In genomic region chr4:38957947-38958346, GRCh38 we compare ENCODE assay signal across 18 cellular contexts.
DNase-seq lines count a peak whose midpoint lies in the region; ATAC-seq and TF ChIP-seq lines count a peak whose summit lies in the region.
"Had no signal": no experiment of that assay in that cellular context is flagged by ENCODE, and none has a peak within 500 bp of the region (broad histone marks: within the 10 kb centered on the region; RNA-seq: fewer than 3 reads in every experiment).

No MANE protein-coding gene starts in this region.

- POLR2A ChIA-PET in activated CD4-positive, alpha-beta T cell treated with anti-CD3 and anti-CD28 coated beads for 36 hours (lab: Charles Lee), result interaction anchor here (0.8 to 1.2 kb wide), 3 partner anchors 9 to 28 kb away, joined by 3 to 4 read pairs (median 4); no protein-coding TSS in a partner anchor

- no peaks in the 10 kb centered on the region for H3K27me3 ChIP-seq in hepatocyte
- H3K27me3 ChIP-seq: BLaER1 had no signal

- H3K36me3 Mint-ChIP-seq in activated CD4-positive, alpha-beta T cell treated with anti-CD3 and anti-CD28 coated beads for 36 hours (ENCODE audit: low read depth), result peaks cover 5% of the 10 kb centered on the region
- H3K36me3 Mint-ChIP-seq in activated naive CD4-positive, alpha-beta T cell treated with anti-CD3 and anti-CD28 coated beads, Interleukin-2, amount 50 U/mL, for 72 hours, result peaks cover 7 to 31% of the 10 kb centered on the region in 2 donors
- H3K36me3 Mint-ChIP-seq in T-helper 2 cell treated with Interferon-gamma antibody and Interleukin-4, amounts not matched to agents 5 μg/mL and 100 μg/mL, for 36 hours (ENCODE audit: low read depth), result peaks cover 20% of the 10 kb centered on the region

- no peaks in the 10 kb centered on the region for H3K9me3 ChIP-seq in hepatocyte (ENCODE audit: low read depth)

- intact Hi-C loops in activated CD4-positive, alpha-beta T cell treated with anti-CD3 and anti-CD28 coated beads for 36 hours (cut with DNase I, micrococcal nuclease), result loop anchor here (1.0 to 10.0 kb wide), 7 partner anchors 19 to 793 kb away; partner anchors contain the start of gene TMEM156 (in 2 of the 2)

- peak; percentile 85 for ATAC-seq in activated CD4-positive, alpha-beta T cell treated with anti-CD3 and anti-CD28 coated beads for 36 hours
- peak; percentile 78 to 80 for ATAC-seq in activated naive CD4-positive, alpha-beta T cell treated with anti-CD3 and anti-CD28 coated beads, Interleukin-2, amount 50 U/mL, for 72 hours
- no peak for ATAC-seq in GM21619 (IDR thresholded peaks at IDR 0.05; ENCODE audit: unreplicated experiment)
- ATAC-seq: K562 had no signal

- peaks cover 14% of the 10 kb centered on the region for H3K9me3 Mint-ChIP-seq in activated CD4-positive, alpha-beta T cell treated with anti-CD3 and anti-CD28 coated beads for 36 hours (ENCODE audit: low read depth)
- peaks cover 20 to 23% of the 10 kb centered on the region in 2 donors for H3K9me3 Mint-ChIP-seq in activated naive CD4-positive, alpha-beta T cell treated with anti-CD3 and anti-CD28 coated beads, Interleukin-2, amount 50 U/mL, for 72 hours
- H3K9me3 Mint-ChIP-seq in T-helper 2 cell treated with Interferon-gamma antibody and Interleukin-4, amounts not matched to agents 5 μg/mL and 100 μg/mL, for 36 hours, result peaks cover 32% of the 10 kb centered on the region
- H3K9me3 Mint-ChIP-seq: HFFc6 had no signal

- H3K4me2 ChIP-seq in hepatocyte, result no peak overlapping the region
- H3K4me2 ChIP-seq: BLaER1 had no signal

- H2AFZ ChIP-seq in hepatocyte, result no peak overlapping the region

- TF ChIP-seq CTCF in hepatocyte (IDR thresholded peaks at IDR 0.05; ENCODE audit: poor library complexity), result no peak

- no peaks in the 10 kb centered on the region for H3K9me2 ChIP-seq in hepatocyte (replicated peaks; ENCODE audit: insufficient read depth)

- H3K36me3 ChIP-seq in hepatocyte (replicated peaks; ENCODE audit: insufficient read depth, low read depth), result no peaks in the 10 kb centered on the region
- H3K36me3 ChIP-seq: BLaER1 had no signal

- H3K4me3 Mint-ChIP-seq in activated CD4-positive, alpha-beta T cell treated with anti-CD3 and anti-CD28 coated beads for 36 hours, result peak overlapping the region; percentile 16
- peak overlapping the region; percentile 48 for H3K4me3 Mint-ChIP-seq in T-helper 2 cell treated with Interferon-gamma antibody and Interleukin-4, amounts not matched to agents 5 μg/mL and 100 μg/mL, for 36 hours
- H3K4me3 Mint-ChIP-seq: HFFc6 had no signal

- no peaks in the 10 kb centered on the region for H3K79me2 ChIP-seq in hepatocyte

- H3K27ac Mint-ChIP-seq in activated CD4-positive, alpha-beta T cell treated with anti-CD3 and anti-CD28 coated beads for 36 hours, result peak overlapping the region; percentile 84
- H3K27ac Mint-ChIP-seq in activated naive CD4-positive, alpha-beta T cell treated with anti-CD3 and anti-CD28 coated beads, Interleukin-2, amount 50 U/mL, for 72 hours, result peak overlapping the region in 1 of 2 donors; percentile 22
- H3K27ac Mint-ChIP-seq in T-helper 2 cell treated with Interferon-gamma antibody and Interleukin-4, amounts not matched to agents 5 μg/mL and 100 μg/mL, for 36 hours, result peak overlapping the region; percentile 66
- H3K27ac Mint-ChIP-seq: HFFc6 had no signal

- DNase-seq in activated CD4-positive, alpha-beta T cell treated with anti-CD3 and anti-CD28 coated beads for 36 hours, result peak; percentile 34
- no peak for DNase-seq in activated CD4-positive, alpha-beta T cell treated with anti-CD3 and anti-CD28 coated beads for 1 hour
- no peak for DNase-seq in activated naive CD4-positive, alpha-beta T cell treated with anti-CD3 and anti-CD28 coated beads, Interleukin-2, amount 50 U/mL, for 72 hours (ENCODE audit: low spot score in 2 of 2)
- no peak for DNase-seq in activated naive CD4-positive, alpha-beta T cell (lab: John Stamatoyannopoulos, UW)
- peak; percentile 41 for DNase-seq in T-helper 2 cell treated with Interferon-gamma antibody and Interleukin-4, amounts not matched to agents 5 μg/mL and 100 μg/mL, for 36 hours (ENCODE audit: low spot score)
- no peak for DNase-seq in hepatocyte (ENCODE audit: low spot score)
- DNase-seq in GM03348 (ENCODE audit: low spot score), result no peak
- DNase-seq: 8988T; GF-D8; HFFc6; NCI-H1092; NCI-H226; NCI-H526 treated with DMSO at 0.1 percent for 48 hours; NK-92 treated with Interleukin-12 subunit alpha and Interleukin-12 subunit beta, amount 100 ng/mL, for 24 hours had no signal

- H3K4me1 Mint-ChIP-seq in activated CD4-positive, alpha-beta T cell treated with anti-CD3 and anti-CD28 coated beads for 36 hours, result peaks cover 33% of the 10 kb centered on the region
- peaks cover 35% of the 10 kb centered on the region for H3K4me1 Mint-ChIP-seq in T-helper 2 cell treated with Interferon-gamma antibody and Interleukin-4, amounts not matched to agents 5 μg/mL and 100 μg/mL, for 36 hours (ENCODE audit: low read depth)

- H3K4me3 ChIP-seq in hepatocyte, result no peak overlapping the region
- H3K4me3 ChIP-seq: BLaER1, K562 had no signal

- CTCF ChIA-PET in activated CD4-positive, alpha-beta T cell treated with anti-CD3 and anti-CD28 coated beads for 36 hours (lab: Charles Lee), result interaction anchor here (0.5 to 0.8 kb wide), 2 partner anchors 17 to 89 kb away, joined by 3 read pairs; no protein-coding TSS in a partner anchor

- H3K27me3 Mint-ChIP-seq in activated CD4-positive, alpha-beta T cell treated with anti-CD3 and anti-CD28 coated beads for 36 hours, result no peaks in the 10 kb centered on the region
- no peaks in the 10 kb centered on the region for H3K27me3 Mint-ChIP-seq in T-helper 2 cell treated with Interferon-gamma antibody and Interleukin-4, amounts not matched to agents 5 μg/mL and 100 μg/mL, for 36 hours (ENCODE audit: low read depth)

- H3K27ac ChIP-seq in hepatocyte, result peak overlapping the region; percentile 72
- H3K27ac ChIP-seq: BLaER1, HL-60 had no signal

- no peaks in the 10 kb centered on the region for H3K4me1 ChIP-seq in hepatocyte (ENCODE audit: insufficient read depth)

- WGBS in hepatocyte (ENCODE audit: low lambda C conversion rate, missing lambda C conversion rate), result 99% methylated on average over 2 of the region's 2 CpGs

- H4K20me1 ChIP-seq in hepatocyte (ENCODE audit: insufficient read depth, poor library complexity, severe bottlenecking), result no peaks in the 10 kb centered on the region
- H4K20me1 ChIP-seq: BLaER1 had no signal

Comparison
In these comparisons a context has a peak if more than half of its experiments do, and no peak if none do; other contexts are left out.
1. DNase-seq: peak in activated CD4-positive, alpha-beta T cell treated with anti-CD3 and anti-CD28 coated beads for 36 hours (single experiment) and T-helper 2 cell treated with Interferon-gamma antibody and Interleukin-4, amounts not matched to agents 5 μg/mL and 100 μg/mL, for 36 hours (single experiment); none in activated CD4-positive, alpha-beta T cell treated with anti-CD3 and anti-CD28 coated beads for 1 hour (single experiment), activated naive CD4-positive, alpha-beta T cell treated with anti-CD3 and anti-CD28 coated beads, Interleukin-2, amount 50 U/mL, for 72 hours (0 of 2), activated naive CD4-positive, alpha-beta T cell (0 of 4), hepatocyte (single experiment) and GM03348 (single experiment).